ENCODE assay signal across 26 cellular contexts in the genomic region with DNA sequence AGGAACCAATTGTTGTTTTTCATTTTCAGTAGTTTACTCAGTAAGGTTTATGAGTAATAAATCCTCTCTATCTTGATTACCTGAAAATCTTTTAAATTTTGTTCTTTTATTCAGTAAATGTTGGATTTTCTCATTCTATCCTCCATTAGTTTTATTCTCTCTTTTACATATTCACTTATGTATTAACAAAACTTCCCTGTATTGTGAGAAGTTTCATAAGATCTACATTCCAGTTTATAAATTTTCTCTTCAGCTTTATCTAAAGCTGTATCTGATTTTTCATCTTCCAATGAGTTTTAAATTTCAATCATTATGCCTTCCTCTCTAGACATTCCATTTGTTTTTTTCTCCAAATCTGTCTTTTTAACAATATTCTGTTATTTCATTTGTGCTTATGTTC.
"Had no signal": no experiment of that assay in that cellular context is flagged by ENCODE, and none has a peak within 500 bp of the region (broad histone marks: within the 10 kb centered on the region; RNA-seq: fewer than 3 reads in every experiment).

No MANE protein-coding gene starts in this region.

- H3K79me2 ChIP-seq: hepatocyte had no signal

- H3K36me3 ChIP-seq: colonic mucosa, esophagus squamous epithelium, gastroesophageal sphincter, left lung, lower lobe of right lung had no signal

- H3K9me3 ChIP-seq: colonic mucosa, esophagus squamous epithelium, lower lobe of right lung, mucosa of descending colon had no signal

- H2AFZ ChIP-seq: hepatocyte had no signal

- FAIRE-seq: endometrium, keratinocyte had no signal

- ATAC-seq: effector memory CD8-positive, alpha-beta T cell; esophagus mucosa; gastroesophageal sphincter; heart left ventricle; left cardiac atrium; left lung; left ventricle myocardium superior; lower lobe of right lung; mucosa of descending colon; naive thymus-derived CD8-positive, alpha-beta T cell had no signal

- H3K27ac ChIP-seq: colonic mucosa, epithelial cell of prostate, esophagus squamous epithelium, gastroesophageal sphincter, heart left ventricle, hepatocyte, left lung, lower lobe of right lung had no signal

- DNase-seq: colonic mucosa; cortex of kidney; effector CD8-positive, alpha-beta T cell; effector memory CD8-positive, alpha-beta T cell; endodermal cell; erythroblast; esophagus squamous epithelium; foreskin fibroblast; foreskin melanocyte; heart left ventricle; hypothalamus; immature natural killer cell; left cardiac atrium; left lung; left ventricle myocardium superior; lower lobe of right lung; mesenchymal stem cell; mucosa of descending colon; naive B cell; naive thymus-derived CD8-positive, alpha-beta T cell had no signal

- H3K4me2 ChIP-seq: hepatocyte had no signal

- H3K27me3 ChIP-seq: colonic mucosa, esophagus squamous epithelium, gastroesophageal sphincter, heart left ventricle, hepatocyte, left lung had no signal

- H3K4me3 ChIP-seq: colonic mucosa, esophagus squamous epithelium, gastroesophageal sphincter, heart left ventricle, hepatocyte, left lung, lower lobe of right lung, mucosa of descending colon had no signal

- H3K4me1 ChIP-seq: colonic mucosa, esophagus squamous epithelium, gastroesophageal sphincter, heart left ventricle, left lung, lower lobe of right lung had no signal
